Comparison of ENCODE assay signal across 1 cellular context in the genomic region with DNA sequence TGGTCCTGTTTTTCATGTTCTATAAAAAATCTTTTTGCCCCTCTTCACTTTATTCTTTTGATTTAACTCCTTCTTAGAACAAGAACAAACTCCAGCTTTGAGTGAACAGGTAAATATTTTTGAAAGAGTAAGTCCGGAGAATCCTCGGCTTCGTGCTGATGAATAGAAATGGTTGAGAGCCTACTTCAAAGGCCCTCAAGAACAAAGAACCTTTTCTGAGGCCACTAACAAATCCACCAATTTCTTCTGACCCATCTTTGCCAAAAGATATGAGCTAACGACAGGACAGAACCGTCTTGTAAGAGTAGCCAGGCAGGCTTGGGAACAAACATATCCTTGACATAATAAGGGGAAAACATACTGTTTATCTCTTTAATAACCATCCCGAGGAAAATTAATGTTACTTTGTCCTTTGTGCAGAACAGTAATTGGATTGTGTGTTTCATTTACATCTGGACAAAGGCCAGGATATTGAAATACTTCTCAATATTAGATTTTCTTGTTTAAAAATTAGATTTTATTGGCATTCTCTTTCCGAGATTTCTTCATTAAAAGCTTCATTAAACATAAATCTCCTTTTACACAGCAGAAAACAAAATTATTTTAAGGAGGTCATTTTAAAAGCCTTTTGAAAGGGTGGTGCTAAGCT.
TF ChIP-seq lines count a peak whose summit lies in the region.

No MANE protein-coding gene starts in this region.

TF ChIP-seq in HepG2, 621 proteins besides CTCF, POLR2A, EP300 and RAD21 (continued from another document and continues in another):
- TF ChIP-seq ZNF367 (CRISPR knock-in tag; IDR thresholded peaks at IDR 0.05; ENCODE audit: borderline replicate concordance), result no peak
- TF ChIP-seq, protein P1, sequence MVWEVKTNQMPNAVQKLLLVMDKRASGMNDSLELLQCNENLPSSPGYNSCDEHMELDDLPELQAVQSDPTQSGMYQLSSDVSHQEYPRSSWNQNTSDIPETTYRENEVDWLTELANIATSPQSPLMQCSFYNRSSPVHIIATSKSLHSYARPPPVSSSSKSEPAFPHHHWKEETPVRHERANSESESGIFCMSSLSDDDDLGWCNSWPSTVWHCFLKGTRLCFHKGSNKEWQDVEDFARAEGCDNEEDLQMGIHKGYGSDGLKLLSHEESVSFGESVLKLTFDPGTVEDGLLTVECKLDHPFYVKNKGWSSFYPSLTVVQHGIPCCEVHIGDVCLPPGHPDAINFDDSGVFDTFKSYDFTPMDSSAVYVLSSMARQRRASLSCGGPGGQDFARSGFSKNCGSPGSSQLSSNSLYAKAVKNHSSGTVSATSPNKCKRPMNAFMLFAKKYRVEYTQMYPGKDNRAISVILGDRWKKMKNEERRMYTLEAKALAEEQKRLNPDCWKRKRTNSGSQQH (CRISPR knock-in tag; IDR thresholded peaks at IDR 0.05; ENCODE audit: low read depth), result no peak
- no peak for TF ChIP-seq NCOR1 (IDR thresholded peaks at IDR 0.05; ENCODE audit: borderline replicate concordance, low read length)
- 0 out of 2 replicates have a peak, but pooled peaks have one; percentile 56 for TF ChIP-seq ZMYM2 (CRISPR knock-in tag; IDR thresholded peaks at IDR 0.05)
- TF ChIP-seq ZNF577 (CRISPR knock-in tag; IDR thresholded peaks at IDR 0.05; ENCODE audit: borderline replicate concordance, low read depth), result no peak
- TF ChIP-seq, protein P2, sequence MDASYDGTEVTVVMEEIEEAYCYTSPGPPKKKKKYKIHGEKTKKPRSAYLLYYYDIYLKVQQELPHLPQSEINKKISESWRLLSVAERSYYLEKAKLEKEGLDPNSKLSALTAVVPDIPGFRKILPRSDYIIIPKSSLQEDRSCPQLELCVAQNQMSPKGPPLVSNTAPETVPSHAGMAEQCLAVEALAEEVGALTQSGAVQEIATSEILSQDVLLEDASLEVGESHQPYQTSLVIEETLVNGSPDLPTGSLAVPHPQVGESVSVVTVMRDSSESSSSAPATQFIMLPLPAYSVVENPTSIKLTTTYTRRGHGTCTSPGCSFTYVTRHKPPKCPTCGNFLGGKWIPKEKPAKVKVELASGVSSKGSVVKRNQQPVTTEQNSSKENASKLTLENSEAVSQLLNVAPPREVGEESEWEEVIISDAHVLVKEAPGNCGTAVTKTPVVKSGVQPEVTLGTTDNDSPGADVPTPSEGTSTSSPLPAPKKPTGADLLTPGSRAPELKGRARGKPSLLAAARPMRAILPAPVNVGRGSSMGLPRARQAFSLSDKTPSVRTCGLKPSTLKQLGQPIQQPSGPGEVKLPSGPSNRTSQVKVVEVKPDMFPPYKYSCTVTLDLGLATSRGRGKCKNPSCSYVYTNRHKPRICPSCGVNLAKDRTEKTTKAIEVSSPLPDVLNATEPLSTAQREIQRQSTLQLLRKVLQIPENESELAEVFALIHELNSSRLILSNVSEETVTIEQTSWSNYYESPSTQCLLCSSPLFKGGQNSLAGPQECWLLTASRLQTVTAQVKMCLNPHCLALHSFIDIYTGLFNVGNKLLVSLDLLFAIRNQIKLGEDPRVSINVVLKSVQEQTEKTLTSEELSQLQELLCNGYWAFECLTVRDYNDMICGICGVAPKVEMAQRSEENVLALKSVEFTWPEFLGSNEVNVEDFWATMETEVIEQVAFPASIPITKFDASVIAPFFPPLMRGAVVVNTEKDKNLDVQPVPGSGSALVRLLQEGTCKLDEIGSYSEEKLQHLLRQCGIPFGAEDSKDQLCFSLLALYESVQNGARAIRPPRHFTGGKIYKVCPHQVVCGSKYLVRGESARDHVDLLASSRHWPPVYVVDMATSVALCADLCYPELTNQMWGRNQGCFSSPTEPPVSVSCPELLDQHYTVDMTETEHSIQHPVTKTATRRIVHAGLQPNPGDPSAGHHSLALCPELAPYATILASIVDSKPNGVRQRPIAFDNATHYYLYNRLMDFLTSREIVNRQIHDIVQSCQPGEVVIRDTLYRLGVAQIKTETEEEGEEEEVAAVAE (CRISPR knock-in tag; IDR thresholded peaks at IDR 0.05; ENCODE audit: borderline replicate concordance), result 0 out of 2 replicates have a peak, but pooled peaks have one; percentile 20
- peak; percentile 37; the same call in 1 of the 2 replicates for TF ChIP-seq SIX4 (CRISPR knock-in tag; IDR thresholded peaks at IDR 0.05)
- TF ChIP-seq, protein P3, sequence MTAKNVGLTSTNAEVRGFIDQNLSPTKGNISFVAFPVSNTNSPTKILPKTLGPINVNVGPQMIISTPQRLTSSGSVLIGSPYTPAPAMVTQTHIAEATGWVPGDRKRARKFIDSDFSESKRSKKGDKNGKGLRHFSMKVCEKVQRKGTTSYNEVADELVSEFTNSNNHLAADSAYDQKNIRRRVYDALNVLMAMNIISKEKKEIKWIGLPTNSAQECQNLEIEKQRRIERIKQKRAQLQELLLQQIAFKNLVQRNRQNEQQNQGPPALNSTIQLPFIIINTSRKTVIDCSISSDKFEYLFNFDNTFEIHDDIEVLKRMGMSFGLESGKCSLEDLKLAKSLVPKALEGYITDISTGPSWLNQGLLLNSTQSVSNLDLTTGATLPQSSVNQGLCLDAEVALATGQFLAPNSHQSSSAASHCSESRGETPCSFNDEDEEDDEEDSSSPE (CRISPR knock-in tag; IDR thresholded peaks at IDR 0.05), result no peak
- no peak for TF ChIP-seq ZNF746 (CRISPR knock-in tag; IDR thresholded peaks at IDR 0.05)
- TF ChIP-seq, protein P4, sequence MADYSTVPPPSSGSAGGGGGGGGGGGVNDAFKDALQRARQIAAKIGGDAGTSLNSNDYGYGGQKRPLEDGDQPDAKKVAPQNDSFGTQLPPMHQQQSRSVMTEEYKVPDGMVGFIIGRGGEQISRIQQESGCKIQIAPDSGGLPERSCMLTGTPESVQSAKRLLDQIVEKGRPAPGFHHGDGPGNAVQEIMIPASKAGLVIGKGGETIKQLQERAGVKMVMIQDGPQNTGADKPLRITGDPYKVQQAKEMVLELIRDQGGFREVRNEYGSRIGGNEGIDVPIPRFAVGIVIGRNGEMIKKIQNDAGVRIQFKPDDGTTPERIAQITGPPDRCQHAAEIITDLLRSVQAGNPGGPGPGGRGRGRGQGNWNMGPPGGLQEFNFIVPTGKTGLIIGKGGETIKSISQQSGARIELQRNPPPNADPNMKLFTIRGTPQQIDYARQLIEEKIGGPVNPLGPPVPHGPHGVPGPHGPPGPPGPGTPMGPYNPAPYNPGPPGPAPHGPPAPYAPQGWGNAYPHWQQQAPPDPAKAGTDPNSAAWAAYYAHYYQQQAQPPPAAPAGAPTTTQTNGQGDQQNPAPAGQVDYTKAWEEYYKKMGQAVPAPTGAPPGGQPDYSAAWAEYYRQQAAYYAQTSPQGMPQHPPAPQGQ (CRISPR knock-in tag; IDR thresholded peaks at IDR 0.05; ENCODE audit: borderline replicate concordance), result no peak
- no peak for TF ChIP-seq WIZ (CRISPR knock-in tag; IDR thresholded peaks at IDR 0.05)
- no peak for TF ChIP-seq ZNF3 (CRISPR knock-in tag; IDR thresholded peaks at IDR 0.05)
- TF ChIP-seq, protein P5, sequence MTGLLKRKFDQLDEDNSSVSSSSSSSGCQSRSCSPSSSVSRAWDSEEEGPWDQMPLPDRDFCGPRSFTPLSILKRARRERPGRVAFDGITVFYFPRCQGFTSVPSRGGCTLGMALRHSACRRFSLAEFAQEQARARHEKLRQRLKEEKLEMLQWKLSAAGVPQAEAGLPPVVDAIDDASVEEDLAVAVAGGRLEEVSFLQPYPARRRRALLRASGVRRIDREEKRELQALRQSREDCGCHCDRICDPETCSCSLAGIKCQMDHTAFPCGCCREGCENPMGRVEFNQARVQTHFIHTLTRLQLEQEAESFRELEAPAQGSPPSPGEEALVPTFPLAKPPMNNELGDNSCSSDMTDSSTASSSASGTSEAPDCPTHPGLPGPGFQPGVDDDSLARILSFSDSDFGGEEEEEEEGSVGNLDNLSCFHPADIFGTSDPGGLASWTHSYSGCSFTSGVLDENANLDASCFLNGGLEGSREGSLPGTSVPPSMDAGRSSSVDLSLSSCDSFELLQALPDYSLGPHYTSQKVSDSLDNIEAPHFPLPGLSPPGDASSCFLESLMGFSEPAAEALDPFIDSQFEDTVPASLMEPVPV (CRISPR knock-in tag; IDR thresholded peaks at IDR 0.05), result no peak
- TF ChIP-seq ZSCAN31 (CRISPR knock-in tag; IDR thresholded peaks at IDR 0.05; ENCODE audit: low read depth), result no peak
- TF ChIP-seq RCOR2 (CRISPR knock-in tag; IDR thresholded peaks at IDR 0.05), result peak; percentile 72; the same call in 1 of the 2 replicates
- TF ChIP-seq NKX3-1 (CRISPR knock-in tag; IDR thresholded peaks at IDR 0.05), result no peak
- TF ChIP-seq MTF1 (CRISPR knock-in tag; IDR thresholded peaks at IDR 0.05), result no peak
- TF ChIP-seq ZSCAN20 (CRISPR knock-in tag; IDR thresholded peaks at IDR 0.05; ENCODE audit: borderline replicate concordance), result no peak
- TF ChIP-seq ZNF792 (CRISPR knock-in tag; IDR thresholded peaks at IDR 0.05), result no peak
- TF ChIP-seq, protein P6, sequence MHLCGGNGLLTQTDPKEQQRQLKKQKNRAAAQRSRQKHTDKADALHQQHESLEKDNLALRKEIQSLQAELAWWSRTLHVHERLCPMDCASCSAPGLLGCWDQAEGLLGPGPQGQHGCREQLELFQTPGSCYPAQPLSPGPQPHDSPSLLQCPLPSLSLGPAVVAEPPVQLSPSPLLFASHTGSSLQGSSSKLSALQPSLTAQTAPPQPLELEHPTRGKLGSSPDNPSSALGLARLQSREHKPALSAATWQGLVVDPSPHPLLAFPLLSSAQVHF (CRISPR knock-in tag; IDR thresholded peaks at IDR 0.05), result no peak
- TF ChIP-seq PPARG (CRISPR knock-in tag; conservative IDR thresholded peaks at IDR 0.05), result no peak
- TF ChIP-seq SAP130 (CRISPR knock-in tag; IDR thresholded peaks at IDR 0.05; ENCODE audit: low read depth), result 0 out of 2 replicates have a peak, but pooled peaks have one; percentile 26
- peak; percentile 33; the same call in 1 of the 2 replicates for TF ChIP-seq FOSL2 (CRISPR knock-in tag; IDR thresholded peaks at IDR 0.05)
- no peak for TF ChIP-seq NRL (CRISPR knock-in tag; IDR thresholded peaks at IDR 0.05; ENCODE audit: borderline replicate concordance)
- no peak for TF ChIP-seq NR1H2 (CRISPR knock-in tag; IDR thresholded peaks at IDR 0.05; ENCODE audit: borderline replicate concordance, low read depth)
- TF ChIP-seq ZNF616 (CRISPR knock-in tag; IDR thresholded peaks at IDR 0.05; ENCODE audit: low read depth), result no peak
- TF ChIP-seq KAT2B (IDR thresholded peaks at IDR 0.05; ENCODE audit: borderline replicate concordance, low read depth, low read length), result no peak
- no peak for TF ChIP-seq ZNF30 (CRISPR knock-in tag; IDR thresholded peaks at IDR 0.05)
- TF ChIP-seq, protein P7, sequence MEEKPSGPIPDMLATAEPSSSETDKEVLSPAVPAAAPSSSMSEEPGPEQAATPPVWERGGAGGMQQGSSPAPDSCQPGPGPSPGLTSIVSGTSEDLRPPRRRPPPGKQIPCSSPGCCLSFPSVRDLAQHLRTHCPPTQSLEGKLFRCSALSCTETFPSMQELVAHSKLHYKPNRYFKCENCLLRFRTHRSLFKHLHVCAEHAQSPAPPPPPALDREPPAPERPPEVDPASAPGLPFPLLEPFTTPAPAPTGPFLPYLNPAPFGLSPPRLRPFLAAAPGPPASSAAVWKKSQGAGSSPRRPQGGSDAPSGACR (CRISPR knock-in tag; IDR thresholded peaks at IDR 0.05), result 0 out of 2 replicates have a peak, but pooled peaks have one; percentile 43
- no peak for TF ChIP-seq HES4 (CRISPR knock-in tag; IDR thresholded peaks at IDR 0.05; ENCODE audit: borderline replicate concordance)
- no peak for TF ChIP-seq RFXAP (CRISPR knock-in tag; IDR thresholded peaks at IDR 0.05; ENCODE audit: borderline replicate concordance)
- TF ChIP-seq CBX2 (IDR thresholded peaks at IDR 0.05; ENCODE audit: low read depth, low read length), result no peak
- no peak for TF ChIP-seq CBX2 (CRISPR knock-in tag; IDR thresholded peaks at IDR 0.05; ENCODE audit: low read depth)
- no peak; the same call in 1 of the 2 replicates for TF ChIP-seq CBFB (CRISPR knock-in tag; IDR thresholded peaks at IDR 0.05)
- TF ChIP-seq NFATC3 (CRISPR knock-in tag; IDR thresholded peaks at IDR 0.05), result no peak
- TF ChIP-seq ZNF644 (CRISPR knock-in tag; IDR thresholded peaks at IDR 0.05; ENCODE audit: low read depth), result peak; percentile 59; the same call in 1 of the 2 replicates
- TF ChIP-seq, protein P8, sequence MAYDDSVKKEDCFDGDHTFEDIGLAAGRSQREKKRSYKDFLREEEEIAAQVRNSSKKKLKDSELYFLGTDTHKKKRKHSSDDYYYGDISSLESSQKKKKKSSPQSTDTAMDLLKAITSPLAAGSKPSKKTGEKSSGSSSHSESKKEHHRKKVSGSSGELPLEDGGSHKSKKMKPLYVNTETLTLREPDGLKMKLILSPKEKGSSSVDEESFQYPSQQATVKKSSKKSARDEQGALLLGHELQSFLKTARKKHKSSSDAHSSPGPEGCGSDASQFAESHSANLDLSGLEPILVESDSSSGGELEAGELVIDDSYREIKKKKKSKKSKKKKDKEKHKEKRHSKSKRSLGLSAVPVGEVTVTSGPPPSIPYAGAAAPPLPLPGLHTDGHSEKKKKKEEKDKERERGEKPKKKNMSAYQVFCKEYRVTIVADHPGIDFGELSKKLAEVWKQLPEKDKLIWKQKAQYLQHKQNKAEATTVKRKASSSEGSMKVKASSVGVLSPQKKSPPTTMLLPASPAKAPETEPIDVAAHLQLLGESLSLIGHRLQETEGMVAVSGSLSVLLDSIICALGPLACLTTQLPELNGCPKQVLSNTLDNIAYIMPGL (CRISPR knock-in tag; IDR thresholded peaks at IDR 0.05; ENCODE audit: borderline replicate concordance in 1 of 2, low read depth in 1 of 2), result no peak
- no peak for TF ChIP-seq IKZF1 (IDR thresholded peaks at IDR 0.05)
- TF ChIP-seq NR2F6 (IDR thresholded peaks at IDR 0.05), result peak; percentile 51; the same call in 1 of the 2 replicates
- no peak for TF ChIP-seq NR2F6 (CRISPR knock-in tag; IDR thresholded peaks at IDR 0.05)
- no peak for TF ChIP-seq ZNF224 (CRISPR knock-in tag; IDR thresholded peaks at IDR 0.05)
- peak; percentile 38; the same call in 1 of the 2 replicates for TF ChIP-seq ZMYM4 (CRISPR knock-in tag; IDR thresholded peaks at IDR 0.05)
- TF ChIP-seq ATF1 (CRISPR knock-in tag; IDR thresholded peaks at IDR 0.05), result 0 out of 2 replicates have a peak, but pooled peaks have one; percentile 36
- TF ChIP-seq, protein P9, sequence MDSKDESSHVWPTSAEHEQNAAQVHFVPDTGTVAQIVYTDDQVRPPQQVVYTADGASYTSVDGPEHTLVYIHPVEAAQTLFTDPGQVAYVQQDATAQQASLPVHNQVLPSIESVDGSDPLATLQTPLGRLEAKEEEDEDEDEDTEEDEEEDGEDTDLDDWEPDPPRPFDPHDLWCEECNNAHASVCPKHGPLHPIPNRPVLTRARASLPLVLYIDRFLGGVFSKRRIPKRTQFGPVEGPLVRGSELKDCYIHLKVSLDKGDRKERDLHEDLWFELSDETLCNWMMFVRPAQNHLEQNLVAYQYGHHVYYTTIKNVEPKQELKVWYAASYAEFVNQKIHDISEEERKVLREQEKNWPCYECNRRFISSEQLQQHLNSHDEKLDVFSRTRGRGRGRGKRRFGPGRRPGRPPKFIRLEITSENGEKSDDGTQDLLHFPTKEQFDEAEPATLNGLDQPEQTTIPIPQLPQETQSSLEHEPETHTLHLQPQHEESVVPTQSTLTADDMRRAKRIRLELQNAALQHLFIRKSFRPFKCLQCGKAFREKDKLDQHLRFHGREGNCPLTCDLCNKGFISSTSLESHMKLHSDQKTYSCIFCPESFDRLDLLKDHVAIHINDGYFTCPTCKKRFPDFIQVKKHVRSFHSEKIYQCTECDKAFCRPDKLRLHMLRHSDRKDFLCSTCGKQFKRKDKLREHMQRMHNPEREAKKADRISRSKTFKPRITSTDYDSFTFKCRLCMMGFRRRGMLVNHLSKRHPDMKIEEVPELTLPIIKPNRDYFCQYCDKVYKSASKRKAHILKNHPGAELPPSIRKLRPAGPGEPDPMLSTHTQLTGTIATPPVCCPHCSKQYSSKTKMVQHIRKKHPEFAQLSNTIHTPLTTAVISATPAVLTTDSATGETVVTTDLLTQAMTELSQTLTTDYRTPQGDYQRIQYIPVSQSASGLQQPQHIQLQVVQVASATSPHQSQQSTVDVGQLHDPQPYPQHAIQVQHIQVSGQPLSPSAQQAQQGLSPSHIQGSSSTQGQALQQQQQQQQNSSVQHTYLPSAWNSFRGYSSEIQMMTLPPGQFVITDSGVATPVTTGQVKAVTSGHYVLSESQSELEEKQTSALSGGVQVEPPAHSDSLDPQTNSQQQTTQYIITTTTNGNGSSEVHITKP (CRISPR knock-in tag; IDR thresholded peaks at IDR 0.05; ENCODE audit: low read depth), result no peak
- TF ChIP-seq IRF2 (CRISPR knock-in tag; IDR thresholded peaks at IDR 0.05), result 0 out of 2 replicates have a peak, but pooled peaks have one; percentile 36
